Comparison of ENCODE assay signal across 24 cellular contexts in genomic region chr4:3829954-3830773, GRCh38.
A peak's percentile ranks its signal among the peaks of the same experiment; 100 is the strongest.
DNase-seq lines count a peak whose midpoint lies in the region; ATAC-seq and TF ChIP-seq lines count a peak whose summit lies in the region.
"Had no signal": no experiment of that assay in that cellular context is flagged by ENCODE, and none has a peak within 500 bp of the region (broad histone marks: within the 10 kb centered on the region; RNA-seq: fewer than 3 reads in every experiment).

No MANE protein-coding gene starts in this region.

- H3K36me3 ChIP-seq in neuronal stem cell (replicated peaks in 1 of 2; ENCODE audit: control insufficient read depth in 2 of 2, insufficient read depth in 2 of 2, low read length in 2 of 2) (no peaks in the 10 kb centered on the region), SK-N-SH (replicated peaks in 1 of 2; ENCODE audit: control insufficient read depth in 1 of 2, insufficient read depth in 2 of 2, low read length in 1 of 2) (no peaks in the 10 kb centered on the region)
- H3K36me3 ChIP-seq: gastroesophageal sphincter had no signal

- H3K4me3 Mint-ChIP-seq in chondrocyte (ENCODE audit: unreplicated experiment), result no peak overlapping the region
- no peak overlapping the region for H3K4me3 Mint-ChIP-seq in stimulated activated effector memory CD8-positive, alpha-beta T cell treated with anti-CD3 and anti-CD28 coated beads, Interleukin-12 subunit alpha, Interleukin-12 subunit beta, amount 100 ng/mL, for 72 hours
- H3K4me3 Mint-ChIP-seq: CD8-positive, alpha-beta memory T cell; central memory CD8-positive, alpha-beta T cell; naive thymus-derived CD8-positive, alpha-beta T cell had no signal

- no peak overlapping the region for H3K4ac ChIP-seq in neuronal stem cell (ENCODE audit: low read length)

- no CpG with 5 or more reads among the region's 19 CpGs for WGBS in neuronal stem cell (ENCODE audit: extremely low coverage in 2 of 2, insufficient read length in 2 of 2, insufficient replicate concordance in 1 of 2), 2 donors
- 50% methylated on average over 18 of the region's 19 CpGs for WGBS in SK-N-SH (ENCODE audit: low lambda C conversion rate)

- H3K27me3 ChIP-seq in neuronal stem cell (ENCODE audit: control insufficient read depth in 3 of 3, insufficient read depth in 3 of 3, low read depth in 1 of 3, low read length in 3 of 3) (peaks cover 0 to 38% (median 8%) of the 10 kb centered on the region in 3 experiments), SK-N-SH (ENCODE audit: insufficient read depth) (no peaks in the 10 kb centered on the region)

- DNase-seq in NCI-H748 (lab: John Stamatoyannopoulos, UW; ENCODE audit: unreplicated experiment) (peak; percentile 21), NCI-H748 treated with DMSO at 0.1 percent for 48 hours (lab: John Stamatoyannopoulos, UW) (no peak), NCI-H345 (lab: John Stamatoyannopoulos, UW) (peak; percentile 54), chondrocyte (ENCODE audit: low spot score) (peak; percentile 59), neuronal stem cell (ENCODE audit: low spot score) (peak; percentile 68), SK-N-SH (no peak)
- DNase-seq in stimulated activated effector memory CD8-positive, alpha-beta T cell treated with anti-CD3 and anti-CD28 coated beads, Interleukin-12 subunit alpha, Interleukin-12 subunit beta, amount 100 ng/mL, for 72 hours (ENCODE audit: low spot score in 2 of 2), result no peak
- DNase-seq: activated CD4-positive, alpha-beta T cell treated with anti-CD3 and anti-CD28 coated beads for 48 hours; activated CD8-positive, alpha-beta memory T cell treated with anti-CD3 and anti-CD28 coated beads for 24 hours; activated gamma-delta T cell treated with Interleukin-2 at 50 U/mL for 16 hours; GDM1; MM.1S; naive thymus-derived CD8-positive, alpha-beta T cell; NCI-H1417; NCI-H2029 treated with DMSO at 0.1 percent for 48 hours; RPMI8226; small intestine; trophoblast cell had no signal

- H3K27me3 Mint-ChIP-seq in chondrocyte (ENCODE audit: low read depth), result peaks cover 45% of the 10 kb centered on the region

- no peak for TF ChIP-seq CTCF in chondrocyte (IDR thresholded peaks at IDR 0.05)
- no peak for TF ChIP-seq CTCF in SK-N-SH (IDR thresholded peaks at IDR 0.05)

- no peaks in the 10 kb centered on the region for H3K36me3 Mint-ChIP-seq in chondrocyte (ENCODE audit: low read depth)
- no peaks in the 10 kb centered on the region for H3K36me3 Mint-ChIP-seq in stimulated activated effector memory CD8-positive, alpha-beta T cell treated with anti-CD3 and anti-CD28 coated beads, Interleukin-12 subunit alpha, Interleukin-12 subunit beta, amount 100 ng/mL, for 72 hours
- H3K36me3 Mint-ChIP-seq: CD8-positive, alpha-beta memory T cell; naive thymus-derived CD8-positive, alpha-beta T cell had no signal

- H3F3A ChIP-seq in SK-N-SH (replicated peaks; ENCODE audit: insufficient read depth), result no peaks in the 10 kb centered on the region

- H4K8ac ChIP-seq in neuronal stem cell (ENCODE audit: low read depth, low read length), result no peak overlapping the region

- no peaks in the 10 kb centered on the region for H3K79me2 ChIP-seq in SK-N-SH (ENCODE audit: insufficient read depth)

- H2BK12ac ChIP-seq in neuronal stem cell (ENCODE audit: low read length), result peak overlapping the region; percentile 99

- TF ChIP-seq RAD21 in SK-N-SH (IDR thresholded peaks at IDR 0.05; ENCODE audit: low read length), result no peak

- peak overlapping the region; percentile 97 for H2BK15ac ChIP-seq in neuronal stem cell (ENCODE audit: low read length)

- POLR2A ChIA-PET in SK-N-SH (lab: Yijun Ruan, JAX), result no interaction called here

- ATAC-seq in stimulated activated effector memory CD8-positive, alpha-beta T cell treated with anti-CD3 and anti-CD28 coated beads, Interleukin-12 subunit alpha, Interleukin-12 subunit beta, amount 100 ng/mL, for 72 hours, result no peak
- no peak for ATAC-seq in HG02588 (IDR thresholded peaks at IDR 0.05; ENCODE audit: unreplicated experiment)
- ATAC-seq: gastroesophageal sphincter; naive thymus-derived CD8-positive, alpha-beta T cell; SK-N-SH treated with all-trans-retinoic acid at 6 μM for 48 hours had no signal

- no peak overlapping the region for H4K91ac ChIP-seq in neuronal stem cell (ENCODE audit: low read depth, low read length, poor library complexity)

- H3K18ac ChIP-seq in neuronal stem cell (ENCODE audit: low read length), result peak overlapping the region; percentile 94

- H3K27ac ChIP-seq in neuronal stem cell (replicated peaks; ENCODE audit: low read length) (peak overlapping the region; percentile 21), SK-N-SH (ENCODE audit: low read depth in 2 of 2, low read length in 1 of 2) (no peak overlapping the region)
- H3K27ac ChIP-seq: gastroesophageal sphincter, KMS-11 had no signal

- H3K4me3 ChIP-seq in neuronal stem cell (ENCODE audit: low read length in 2 of 2) (peak overlapping the region in 1 of 2 donors; percentile 9), SK-N-SH (ENCODE audit: low read depth in 2 of 2, low read length in 1 of 2) (no peak overlapping the region)
- H3K4me3 ChIP-seq: gastroesophageal sphincter had no signal

- peak overlapping the region; percentile 28 for H3K14ac ChIP-seq in neuronal stem cell (ENCODE audit: low read length)

- H3K4me2 ChIP-seq in neuronal stem cell (ENCODE audit: insufficient read depth, low read length, poor library complexity, severe bottlenecking), result peak overlapping the region; percentile 38
- H3K4me2 ChIP-seq in SK-N-SH, result no peak overlapping the region
- H3K4me2 ChIP-seq: KMS-11 had no signal

- H3K9me3 ChIP-seq in neuronal stem cell (replicated peaks in 1 of 2; ENCODE audit: control insufficient read depth in 2 of 2, insufficient read depth in 1 of 2, low read depth in 1 of 2, low read length in 2 of 2) (peaks cover 0 to 2% of the 10 kb centered on the region in 2 donors), SK-N-SH (no peaks in the 10 kb centered on the region)
- H3K9me3 ChIP-seq: gastroesophageal sphincter had no signal

- no peak for TF ChIP-seq EP300 in SK-N-SH (IDR thresholded peaks at IDR 0.05; ENCODE audit: borderline replicate concordance in 1 of 2, low read depth in 1 of 2, low read length in 1 of 2)

- no peak overlapping the region for H3K9ac ChIP-seq in neuronal stem cell (ENCODE audit: low read depth, low read length, poor library complexity)
- no peak overlapping the region for H3K9ac ChIP-seq in SK-N-SH
- H3K9ac ChIP-seq: KMS-11 had no signal

- H4K20me1 ChIP-seq in SK-N-SH (ENCODE audit: insufficient read depth), result no peaks in the 10 kb centered on the region

- no peaks in the 10 kb centered on the region for H3K4me1 Mint-ChIP-seq in chondrocyte (ENCODE audit: low read depth)
- peaks cover 16% of the 10 kb centered on the region for H3K4me1 Mint-ChIP-seq in stimulated activated effector memory CD8-positive, alpha-beta T cell treated with anti-CD3 and anti-CD28 coated beads, Interleukin-12 subunit alpha, Interleukin-12 subunit beta, amount 100 ng/mL, for 72 hours
- H3K4me1 Mint-ChIP-seq: CD8-positive, alpha-beta memory T cell; central memory CD8-positive, alpha-beta T cell had no signal

- H3K9me3 Mint-ChIP-seq in chondrocyte (ENCODE audit: low read depth), result no peaks in the 10 kb centered on the region
- H3K9me3 Mint-ChIP-seq in stimulated activated effector memory CD8-positive, alpha-beta T cell treated with anti-CD3 and anti-CD28 coated beads, Interleukin-12 subunit alpha, Interleukin-12 subunit beta, amount 100 ng/mL, for 72 hours, result no peaks in the 10 kb centered on the region
- H3K9me3 Mint-ChIP-seq: central memory CD8-positive, alpha-beta T cell; naive thymus-derived CD8-positive, alpha-beta T cell had no signal

- peak overlapping the region; percentile 92 for H3K23ac ChIP-seq in neuronal stem cell (ENCODE audit: low read depth, low read length, poor library complexity)

- CTCF ChIA-PET in SK-N-SH (lab: Yijun Ruan, JAX), result interaction anchor here (1.1 to 2.1 kb wide), 2 partner anchors 12 to 51 kb away, joined by 3 to 8 read pairs; no protein-coding TSS in a partner anchor

- H3K4me1 ChIP-seq in neuronal stem cell (ENCODE audit: control insufficient read depth in 2 of 2, insufficient read depth in 1 of 2, low read depth in 1 of 2, low read length in 2 of 2), result peaks cover 0 to 40% of the 10 kb centered on the region in 2 donors
- H3K4me1 ChIP-seq in SK-N-SH (ENCODE audit: control insufficient read depth in 1 of 2, insufficient read depth in 2 of 2, low read depth in 1 of 2, low read length in 1 of 2), result peaks cover 0 to 41% of the 10 kb centered on the region in 2 experiments; a peak in 2 of 4 replicates

- H2BK120ac ChIP-seq in neuronal stem cell (ENCODE audit: low read depth, low read length), result peak overlapping the region; percentile 81

- no peaks in the 10 kb centered on the region for H3K79me1 ChIP-seq in neuronal stem cell (ENCODE audit: low read depth, low read length)

- H2BK5ac ChIP-seq in neuronal stem cell (ENCODE audit: low read length), result peak overlapping the region; percentile 76

- H2AFZ ChIP-seq in neuronal stem cell (ENCODE audit: low read length) (no peak overlapping the region), SK-N-SH (ENCODE audit: low read depth) (no peak overlapping the region)

- peak overlapping the region; percentile 99 for H2AK5ac ChIP-seq in neuronal stem cell (ENCODE audit: low read depth, low read length)

- no peak overlapping the region for H3K27ac Mint-ChIP-seq in chondrocyte (ENCODE audit: unreplicated experiment)
- no peak overlapping the region for H3K27ac Mint-ChIP-seq in stimulated activated effector memory CD8-positive, alpha-beta T cell treated with anti-CD3 and anti-CD28 coated beads, Interleukin-12 subunit alpha, Interleukin-12 subunit beta, amount 100 ng/mL, for 72 hours
- H3K27ac Mint-ChIP-seq: naive thymus-derived CD8-positive, alpha-beta T cell had no signal

- no peaks in the 10 kb centered on the region for H3K9me2 ChIP-seq in SK-N-SH

TF ChIP-seq in SK-N-SH, 30 proteins besides CTCF, POLR2A, EP300 and RAD21 (continues in another document):
- TF ChIP-seq EZH2phosphoT487 (IDR thresholded peaks at IDR 0.05; ENCODE audit: borderline replicate concordance, low read depth) (no peak), RFX5 (IDR thresholded peaks at IDR 0.05; ENCODE audit: low read length) (no peak), JUND (IDR thresholded peaks at IDR 0.05) (no peak), FOXJ3 (CRISPR knock-in tag; IDR thresholded peaks at IDR 0.05) (no peak)

Comparison
In these comparisons a context has a peak if more than half of its experiments do, and no peak if none do; other contexts are left out.
1. DNase-seq: peak in NCI-H748 (single experiment), NCI-H345 (single experiment), chondrocyte (single experiment) and neuronal stem cell (single experiment); none in NCI-H748 treated with DMSO at 0.1 percent for 48 hours (single experiment), stimulated activated effector memory CD8-positive, alpha-beta T cell treated with anti-CD3 and anti-CD28 coated beads, Interleukin-12 subunit alpha, Interleukin-12 subunit beta, amount 100 ng/mL, for 72 hours (0 of 2) and SK-N-SH (single experiment).